8 cellular contexts compared by ENCODE assay signal in genomic region chr14:61699092-61699491, GRCh38. TPM values are rescaled to one million over a fixed set of nuclear protein-coding genes. Genes with fewer than 3 reads are reported as not detected.
DNase-seq lines count a peak whose midpoint lies in the region; ATAC-seq and TF ChIP-seq lines count a peak whose summit lies in the region.

No MANE protein-coding gene starts in this region.

- H3K4me3 Mint-ChIP-seq in Caco-2 (ENCODE audit: unreplicated experiment): peak overlapping the region; percentile 91
- peak overlapping the region; percentile 97 to 99 (median 98) for H3K4me3 Mint-ChIP-seq in nephron

- H3K4me1 Mint-ChIP-seq in Caco-2 (ENCODE audit: low read depth, unreplicated experiment) (peaks cover 30% of the 10 kb centered on the region), nephron (peaks cover 52% of the 10 kb centered on the region)

- no peaks in the 10 kb centered on the region for H3K27me3 ChIP-seq in Caco-2 (replicated peaks; ENCODE audit: control insufficient read depth, insufficient read depth, low read length)

- DNase-seq in Caco-2 (no peak), LHCN-M2 (ENCODE audit: low read depth) (peak; percentile 57), coronary artery (ENCODE audit: low spot score) (no peak), posterior cingulate gyrus (no peak)
- no peak for DNase-seq in activated CD8-positive, alpha-beta memory T cell treated with anti-CD3 and anti-CD28 coated beads for 24 hours

- TF ChIP-seq CTCF in Caco-2 (IDR thresholded peaks at IDR 0.05; ENCODE audit: insufficient read depth in 1 of 2, low read depth in 1 of 2, low read length in 1 of 2, severe bottlenecking in 1 of 2, unreplicated experiment in 1 of 2) (no peak), coronary artery (IDR thresholded peaks at IDR 0.05) (no peak), nephron (IDR thresholded peaks at IDR 0.05; ENCODE audit: unreplicated experiment in 3 of 3) (no peak)

- no TSS peak for BruUV-seq in Caco-2 (replicated peaks; lab: Mats Ljungman, UMichigan)

- H3K9me3 Mint-ChIP-seq in Caco-2 (ENCODE audit: unreplicated experiment) (no peaks in the 10 kb centered on the region), nephron (no peaks in the 10 kb centered on the region)

- H3K4me3 ChIP-seq in Caco-2 (ENCODE audit: low read depth, low read length) (no peak overlapping the region), coronary artery (peak overlapping the region; percentile 84)

- H3K27me3 Mint-ChIP-seq in Caco-2 (ENCODE audit: insufficient read depth, unreplicated experiment) (no peaks in the 10 kb centered on the region), nephron (ENCODE audit: low read depth) (no peaks in the 10 kb centered on the region)

- intact Hi-C loops in Caco-2 (cut with micrococcal nuclease; ENCODE audit: unreplicated experiment): loop anchor here (5.0 kb wide), 2 partner anchors 53 to 222 kb away; no protein-coding TSS in a partner anchor
- intact Hi-C loops in posterior cingulate gyrus (cut with DNase I): no loop called here

- H3K4me1 ChIP-seq in Caco-2: peaks cover 17% of the 10 kb centered on the region

- no peaks in the 10 kb centered on the region for H3K36me3 ChIP-seq in Caco-2 (ENCODE audit: control insufficient read depth, insufficient read depth, low read length)

- H3K36me3 Mint-ChIP-seq in Caco-2 (ENCODE audit: insufficient read depth, unreplicated experiment) (peaks cover 26% of the 10 kb centered on the region), nephron (ENCODE audit: low read depth) (peaks cover 3% of the 10 kb centered on the region)

- ATAC-seq in HG02973 (IDR thresholded peaks at IDR 0.05; ENCODE audit: unreplicated experiment) (no peak), GM18873 (IDR thresholded peaks at IDR 0.05; ENCODE audit: low FRiP score, unreplicated experiment) (no peak)

- CTCF ChIA-PET in Caco-2 (lab: Charles Lee): no interaction called here

- H3K27ac Mint-ChIP-seq in Caco-2 (ENCODE audit: unreplicated experiment): no peak overlapping the region
- peak overlapping the region in 1 of 3 experiments; percentile 90 for H3K27ac Mint-ChIP-seq in nephron

- H3K27ac ChIP-seq in coronary artery: no peak overlapping the region

- POLR2A ChIA-PET in Caco-2 (lab: Charles Lee): no interaction called here

- no peaks in the 10 kb centered on the region for H3K9me3 ChIP-seq in Caco-2

RNA-seq across cellular contexts. Expression of gene HIF1A, which starts 3.8 kb away (rescaled TPM):
- total RNA-seq in Caco-2 (2022) (125 and 127 TPM in 2 replicates), LHCN-M2 (2014; rRNA removed) (918 and 1,000 TPM in 2 replicates)
- 299 TPM for polyA plus RNA-seq in LHCN-M2 (2012)
